In the genomic region with DNA sequence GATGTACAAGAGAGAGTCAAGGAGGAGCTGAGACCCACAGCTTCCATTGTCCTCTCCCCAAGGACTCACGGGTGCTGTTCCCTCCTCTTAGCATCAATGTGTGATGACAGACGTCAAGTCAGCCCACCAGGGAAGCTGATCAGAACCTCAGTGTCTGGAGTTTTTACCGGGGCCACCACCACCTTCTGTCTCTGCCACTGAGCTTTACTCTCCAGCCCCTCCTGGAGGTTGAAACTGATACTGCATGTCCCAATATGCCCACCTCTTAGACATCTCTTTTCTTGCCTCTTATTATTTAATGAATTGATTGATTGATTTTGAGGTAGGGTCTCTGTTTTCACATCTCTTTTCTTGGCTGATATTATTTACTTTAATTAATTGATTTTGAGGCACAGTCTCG, we compare ENCODE assay signal across 1 cellular context.
TF ChIP-seq lines count a peak whose summit lies in the region.

No MANE protein-coding gene starts in this region.

TF ChIP-seq in GM12878, 131 proteins besides CTCF, POLR2A, EP300 and RAD21 (continued from another document):
- TF ChIP-seq FOXK2 (IDR thresholded peaks at IDR 0.05), result no peak
